In the genomic region with DNA sequence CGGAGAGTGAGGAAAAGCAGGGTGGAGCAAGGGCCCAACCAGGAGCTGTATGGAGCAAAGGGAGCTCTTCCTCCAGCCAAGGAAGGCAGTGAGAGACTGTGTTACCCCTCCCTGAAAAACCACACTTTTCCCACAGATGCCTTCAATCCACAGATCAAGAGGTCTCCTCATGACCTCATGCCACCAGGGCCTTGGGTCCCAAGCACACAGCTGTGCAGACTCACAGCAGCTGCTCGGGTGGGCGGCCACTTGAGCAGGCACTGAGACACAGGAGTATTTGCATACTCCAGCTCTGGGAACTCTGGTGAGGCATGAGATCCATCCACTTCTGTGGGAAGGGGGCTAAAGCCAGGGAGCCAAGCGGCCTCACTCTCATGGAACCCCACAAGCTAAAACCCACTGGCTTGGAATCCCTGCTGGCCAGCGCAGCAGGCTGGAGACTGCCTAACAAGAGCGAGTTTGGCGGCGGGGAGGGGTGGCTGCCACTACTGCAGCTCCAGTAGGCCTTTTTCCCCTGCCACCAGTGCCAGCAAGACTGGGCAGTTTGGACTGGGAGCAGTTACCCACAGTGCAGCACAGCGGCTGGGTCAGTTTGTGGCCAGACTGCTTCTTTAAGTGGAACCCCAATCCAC, we compare ENCODE assay signal across 35 cellular contexts.
"Had no signal": no experiment of that assay in that cellular context is flagged by ENCODE, and none has a peak within 500 bp of the region (broad histone marks: within the 10 kb centered on the region; RNA-seq: fewer than 3 reads in every experiment).

No MANE protein-coding gene starts in this region.

- H3K27me3 ChIP-seq: ascending aorta, breast epithelium, cardiac muscle cell, colonic mucosa, esophagus squamous epithelium, gastroesophageal sphincter had no signal

- H3K36me3 ChIP-seq: ascending aorta, breast epithelium, cardiac muscle cell, colonic mucosa, esophagus squamous epithelium, gastroesophageal sphincter, WERI-Rb-1 had no signal

- H3K36me3 Mint-ChIP-seq: activated CD8-positive, alpha-beta memory T cell treated with anti-CD3 and anti-CD28 coated beads, Interleukin-2, amount 10 ng/mL, durations not matched to agents 7 days and 5 days; activated naive CD4-positive, alpha-beta T cell treated with anti-CD3 and anti-CD28 coated beads, Interleukin-2, amount 10 ng/mL, durations not matched to agents 7 days and 5 days; activated naive CD8-positive, alpha-beta T cell treated with anti-CD3 and anti-CD28 coated beads, Interleukin-2, amount 10 ng/mL, durations not matched to agents 7 days and 5 days; brain had no signal

- H3K9me3 Mint-ChIP-seq: activated CD4-positive, alpha-beta memory T cell treated with anti-CD3 and anti-CD28 coated beads for 36 hours; activated CD4-positive, alpha-beta T cell treated with anti-CD3 and anti-CD28 coated beads, Interleukin-2, amount 10 ng/mL, durations not matched to agents 24 days and 14 days; activated T-helper 1 cell treated with anti-CD3 and anti-CD28 coated beads, Interleukin-12 subunit alpha, Interleukin-12 subunit beta, Interleukin-2, Interleukin-4 antibody, amounts not matched to agents 30 ng/mL and 10 ng/mL and 1 ng/mL, durations not matched to agents 14 hours and 24 hours and 36 hours had no signal

- FAIRE-seq: endometrium, endothelial cell of umbilical vein had no signal

- H3K9me3 ChIP-seq: ascending aorta, breast epithelium, colonic mucosa, esophagus squamous epithelium had no signal

- H3K4me1 ChIP-seq: ascending aorta, breast epithelium, colonic mucosa, esophagus squamous epithelium, gastroesophageal sphincter had no signal

- H3K4me1 Mint-ChIP-seq: activated CD4-positive, alpha-beta T cell treated with anti-CD3 and anti-CD28 coated beads for 36 hours; activated CD4-positive, alpha-beta T cell treated with anti-CD3 and anti-CD28 coated beads, Interleukin-2, amount 10 ng/mL, durations not matched to agents 24 days and 14 days; activated CD8-positive, alpha-beta memory T cell treated with anti-CD3 and anti-CD28 coated beads, Interleukin-2, amount 10 ng/mL, durations not matched to agents 7 days and 5 days; activated naive CD4-positive, alpha-beta T cell treated with anti-CD3 and anti-CD28 coated beads, Interleukin-2, amount 10 ng/mL, durations not matched to agents 7 days and 5 days; activated naive CD8-positive, alpha-beta T cell treated with anti-CD3 and anti-CD28 coated beads, Interleukin-2, amount 10 ng/mL, durations not matched to agents 7 days and 5 days; brain; T-helper 17 cell had no signal

- H3K27ac Mint-ChIP-seq: activated CD4-positive, alpha-beta memory T cell treated with anti-CD3 and anti-CD28 coated beads for 36 hours; activated CD4-positive, alpha-beta T cell treated with anti-CD3 and anti-CD28 coated beads for 36 hours; activated CD4-positive, alpha-beta T cell treated with anti-CD3 and anti-CD28 coated beads, Interleukin-2, amount 10 ng/mL, durations not matched to agents 24 days and 14 days; activated CD8-positive, alpha-beta memory T cell treated with anti-CD3 and anti-CD28 coated beads, Interleukin-2, amount 10 ng/mL, durations not matched to agents 7 days and 5 days; activated CD8-positive, alpha-beta T cell treated with anti-CD3 and anti-CD28 coated beads, Interleukin-2, amount 10 ng/mL, durations not matched to agents 7 days and 5 days; activated naive CD4-positive, alpha-beta T cell treated with anti-CD3 and anti-CD28 coated beads, Interleukin-2, amount 10 ng/mL, durations not matched to agents 7 days and 5 days; activated naive CD4-positive, alpha-beta T cell treated with anti-CD3 and anti-CD28 coated beads, Interleukin-2, amount 50 U/mL, for 72 hours; activated naive CD8-positive, alpha-beta T cell treated with anti-CD3 and anti-CD28 coated beads, Interleukin-2, amount 10 ng/mL, durations not matched to agents 7 days and 5 days; activated T-helper 1 cell treated with anti-CD3 and anti-CD28 coated beads, Interleukin-12 subunit alpha, Interleukin-12 subunit beta, Interleukin-2, Interleukin-4 antibody, amounts not matched to agents 30 ng/mL and 10 ng/mL and 1 ng/mL, durations not matched to agents 14 hours and 24 hours and 36 hours; brain; T-helper 17 cell; T-helper 2 cell treated with Interferon-gamma antibody and Interleukin-4, amounts not matched to agents 5 μg/mL and 100 μg/mL, for 36 hours had no signal

- H3K27me3 Mint-ChIP-seq: activated CD4-positive, alpha-beta memory T cell treated with anti-CD3 and anti-CD28 coated beads for 36 hours; activated CD4-positive, alpha-beta T cell treated with anti-CD3 and anti-CD28 coated beads for 36 hours; activated CD4-positive, alpha-beta T cell treated with anti-CD3 and anti-CD28 coated beads, Interleukin-2, amount 10 ng/mL, durations not matched to agents 24 days and 14 days; activated CD8-positive, alpha-beta memory T cell treated with anti-CD3 and anti-CD28 coated beads, Interleukin-2, amount 10 ng/mL, durations not matched to agents 7 days and 5 days; activated naive CD4-positive, alpha-beta T cell treated with anti-CD3 and anti-CD28 coated beads, Interleukin-2, amount 10 ng/mL, durations not matched to agents 7 days and 5 days; activated naive CD8-positive, alpha-beta T cell treated with anti-CD3 and anti-CD28 coated beads, Interleukin-2, amount 10 ng/mL, durations not matched to agents 7 days and 5 days; T-helper 17 cell had no signal

- ATAC-seq: activated CD4-positive, alpha-beta T cell treated with anti-CD3 and anti-CD28 coated beads for 36 hours; activated CD8-positive, alpha-beta memory T cell treated with anti-CD3 and anti-CD28 coated beads, Interleukin-2, amount 10 ng/mL, durations not matched to agents 7 days and 5 days; activated CD8-positive, alpha-beta T cell treated with anti-CD3 and anti-CD28 coated beads, Interleukin-2, amount 10 ng/mL, durations not matched to agents 7 days and 5 days; activated naive CD4-positive, alpha-beta T cell treated with anti-CD3 and anti-CD28 coated beads, Interleukin-2, amount 50 U/mL, for 72 hours; gastroesophageal sphincter; T-helper 17 cell had no signal

- H3K4me3 ChIP-seq: ascending aorta, breast epithelium, cardiac muscle cell, colonic mucosa, esophagus squamous epithelium, gastroesophageal sphincter had no signal

- DNase-seq: activated CD4-positive, alpha-beta memory T cell treated with anti-CD3 and anti-CD28 coated beads for 36 hours; activated CD4-positive, alpha-beta T cell treated with anti-CD3 and anti-CD28 coated beads for 36 hours; activated CD4-positive, alpha-beta T cell treated with anti-CD3 and anti-CD28 coated beads, Interleukin-2, amount 10 ng/mL, durations not matched to agents 24 days and 14 days; activated CD4-positive, CD25-positive, alpha-beta regulatory T cell; activated CD4-positive, CD25-positive, alpha-beta regulatory T cell treated with anti-CD3 and anti-CD28 coated beads, Interleukin-2, amount 50 U/mL, for 72 hours; activated CD8-positive, alpha-beta memory T cell treated with anti-CD3 and anti-CD28 coated beads, Interleukin-2, amount 10 ng/mL, durations not matched to agents 7 days and 5 days; activated CD8-positive, alpha-beta memory T cell treated with anti-CD3 and anti-CD28 coated beads, Interleukin-2, amount 50 U/mL, for 4 hours; activated CD8-positive, alpha-beta T cell treated with anti-CD3 and anti-CD28 coated beads, Interleukin-2, amount 10 ng/mL, durations not matched to agents 7 days and 5 days; activated gamma-delta T cell; activated naive CD4-positive, alpha-beta T cell; activated naive CD4-positive, alpha-beta T cell treated with anti-CD3 and anti-CD28 coated beads, Interleukin-2, amount 10 ng/mL, durations not matched to agents 7 days and 5 days; activated naive CD8-positive, alpha-beta T cell treated with anti-CD3 and anti-CD28 coated beads, Interleukin-2, amount 10 ng/mL, durations not matched to agents 7 days and 5 days; activated T-cell treated with anti-CD3 and anti-CD28 coated beads, Interleukin-2, amount 50 U/mL, for 1 hour; activated T-cell treated with anti-CD3 and anti-CD28 coated beads, Interleukin-2, amount 50 U/mL, for 48 hours; central memory CD4-positive, alpha-beta T cell; cerebellar nuclear complex; colonic mucosa; effector CD8-positive, alpha-beta T cell; esophagus squamous epithelium; foreskin melanocyte; T-helper 1 cell; T-helper 17 cell; T1000; WERI-Rb-1 had no signal

- H3K4me3 Mint-ChIP-seq: activated CD4-positive, alpha-beta memory T cell treated with anti-CD3 and anti-CD28 coated beads for 36 hours; activated CD4-positive, alpha-beta T cell treated with anti-CD3 and anti-CD28 coated beads for 36 hours; activated CD4-positive, alpha-beta T cell treated with anti-CD3 and anti-CD28 coated beads, Interleukin-2, amount 10 ng/mL, durations not matched to agents 24 days and 14 days; activated CD8-positive, alpha-beta memory T cell treated with anti-CD3 and anti-CD28 coated beads, Interleukin-2, amount 10 ng/mL, durations not matched to agents 7 days and 5 days; activated CD8-positive, alpha-beta T cell treated with anti-CD3 and anti-CD28 coated beads, Interleukin-2, amount 10 ng/mL, durations not matched to agents 7 days and 5 days; activated naive CD4-positive, alpha-beta T cell treated with anti-CD3 and anti-CD28 coated beads, Interleukin-2, amount 10 ng/mL, durations not matched to agents 7 days and 5 days; activated naive CD8-positive, alpha-beta T cell treated with anti-CD3 and anti-CD28 coated beads, Interleukin-2, amount 10 ng/mL, durations not matched to agents 7 days and 5 days; activated T-helper 1 cell treated with anti-CD3 and anti-CD28 coated beads, Interleukin-12 subunit alpha, Interleukin-12 subunit beta, Interleukin-2, Interleukin-4 antibody, amounts not matched to agents 30 ng/mL and 10 ng/mL and 1 ng/mL, durations not matched to agents 14 hours and 24 hours and 36 hours; brain; T-helper 17 cell; T-helper 2 cell treated with Interferon-gamma antibody and Interleukin-4, amounts not matched to agents 5 μg/mL and 100 μg/mL, for 36 hours had no signal

- H3K27ac ChIP-seq: ascending aorta, breast epithelium, cardiac muscle cell, colonic mucosa, epithelial cell of prostate, esophagus squamous epithelium, gastroesophageal sphincter, WERI-Rb-1 had no signal
